ENCODE assay signal across 20 cellular contexts in the genomic region with DNA sequence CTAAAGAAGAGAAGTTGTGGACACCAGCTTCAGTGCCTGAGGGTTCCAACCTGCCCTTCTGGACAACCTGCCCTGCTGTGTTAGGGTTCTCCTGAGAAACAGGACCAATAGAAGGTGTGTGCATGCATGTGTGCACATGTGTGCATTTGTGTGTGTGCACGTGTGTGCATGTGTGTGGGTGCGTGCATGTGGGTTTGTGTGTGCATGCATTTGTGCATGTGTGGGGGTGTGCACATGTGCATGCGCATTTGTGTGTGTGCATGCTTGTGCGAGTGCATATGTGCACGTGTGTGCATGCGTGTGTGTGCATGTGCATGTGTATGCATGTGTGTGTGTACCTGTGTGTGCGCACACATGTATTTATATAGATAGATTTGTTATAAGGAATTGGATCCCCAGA.
A peak's percentile ranks its signal among the peaks of the same experiment; 100 is the strongest.
DNase-seq lines count a peak whose midpoint lies in the region; ATAC-seq and TF ChIP-seq lines count a peak whose summit lies in the region.
"Had no signal": no experiment of that assay in that cellular context is flagged by ENCODE, and none has a peak within 500 bp of the region (broad histone marks: within the 10 kb centered on the region; RNA-seq: fewer than 3 reads in every experiment).

No MANE protein-coding gene starts in this region.

- H3K9me3 Mint-ChIP-seq in chondrocyte (ENCODE audit: low read depth) = no peaks in the 10 kb centered on the region
- no peaks in the 10 kb centered on the region for H3K9me3 Mint-ChIP-seq in activated T-helper 2 cell treated with anti-CD3 and anti-CD28 coated beads, Interferon-gamma antibody, Interleukin-2, Interleukin-4, amounts not matched to agents 10 μg/mL and 5 μg/mL and 100 μg/mL, durations not matched to agents 14 hours and 24 hours and 36 hours
- H3K9me3 Mint-ChIP-seq: CD4-positive, alpha-beta T cell had no signal

- TF ChIP-seq CTCF in left ventricle myocardium inferior (IDR thresholded peaks at IDR 0.05; ENCODE audit: borderline replicate concordance) (no peak), chondrocyte (IDR thresholded peaks at IDR 0.05) (no peak), stomach (IDR thresholded peaks at IDR 0.05) (no peak)

- no peak overlapping the region for H3K27ac Mint-ChIP-seq in chondrocyte (ENCODE audit: unreplicated experiment)
- no peak overlapping the region for H3K27ac Mint-ChIP-seq in activated T-helper 2 cell treated with anti-CD3 and anti-CD28 coated beads, Interferon-gamma antibody, Interleukin-2, Interleukin-4, amounts not matched to agents 10 μg/mL and 5 μg/mL and 100 μg/mL, durations not matched to agents 14 hours and 24 hours and 36 hours
- H3K27ac Mint-ChIP-seq: CD4-positive, alpha-beta T cell had no signal

- H3K4me3 Mint-ChIP-seq in chondrocyte (ENCODE audit: unreplicated experiment) = no peak overlapping the region
- no peak overlapping the region for H3K4me3 Mint-ChIP-seq in activated T-helper 2 cell treated with anti-CD3 and anti-CD28 coated beads, Interferon-gamma antibody, Interleukin-2, Interleukin-4, amounts not matched to agents 10 μg/mL and 5 μg/mL and 100 μg/mL, durations not matched to agents 14 hours and 24 hours and 36 hours (ENCODE audit: low read depth)
- H3K4me3 Mint-ChIP-seq: CD4-positive, alpha-beta T cell had no signal

- H3K9ac ChIP-seq in neuronal stem cell (ENCODE audit: low read depth, low read length, poor library complexity) = no peak overlapping the region

- H4K91ac ChIP-seq in neuronal stem cell (ENCODE audit: low read depth, low read length, poor library complexity) = no peak overlapping the region

- no peak overlapping the region for H2BK5ac ChIP-seq in neuronal stem cell (ENCODE audit: low read length)

- TF ChIP-seq POLR2A in stomach (IDR thresholded peaks at IDR 0.05) = no peak

- H3K4me2 ChIP-seq in neuronal stem cell (ENCODE audit: insufficient read depth, low read length, poor library complexity, severe bottlenecking) = no peak overlapping the region

- H3K4me3 ChIP-seq in right cardiac atrium (ENCODE audit: low read length) = no peak overlapping the region
- no peak overlapping the region for H3K4me3 ChIP-seq in left ventricle myocardium inferior
- H3K4me3 ChIP-seq in neuronal stem cell (ENCODE audit: low read length in 2 of 2) = peak overlapping the region in 1 of 2 donors; percentile 57
- no peak overlapping the region for H3K4me3 ChIP-seq in stomach
- H3K4me3 ChIP-seq: MG63, Peyer's patch, SJSA1 had no signal

- DNase-seq in right cardiac atrium = peak; percentile 2 to 18 (median 6)
- no peak for DNase-seq in left ventricle myocardium inferior
- DNase-seq in chondrocyte (ENCODE audit: low spot score) = peak; percentile 32
- no peak for DNase-seq in neuronal stem cell (ENCODE audit: low spot score)
- DNase-seq in stomach = no peak
- no peak for DNase-seq in activated T-helper 2 cell treated with anti-CD3 and anti-CD28 coated beads, Interferon-gamma antibody, Interleukin-2, Interleukin-4, amounts not matched to agents 10 μg/mL and 5 μg/mL and 100 μg/mL, durations not matched to agents 14 hours and 24 hours and 36 hours (ENCODE audit: low spot score)
- DNase-seq: DMS153, GOT3, MG63, NCI-H1417, NCI-H1694 treated with DMSO at 0.1 percent for 48 hours, NCI-H2081 treated with DMSO at 0.1 percent for 48 hours, NCI-H446, NCI-H526 had no signal

- H3K9me3 ChIP-seq in right cardiac atrium (ENCODE audit: control insufficient read depth, low read length) (no peaks in the 10 kb centered on the region), left ventricle myocardium inferior (replicated peaks) (no peaks in the 10 kb centered on the region), neuronal stem cell (replicated peaks in 1 of 2; ENCODE audit: control insufficient read depth in 2 of 2, insufficient read depth in 1 of 2, low read depth in 1 of 2, low read length in 2 of 2) (peaks cover 2 to 3% of the 10 kb centered on the region in 2 donors), stomach (no peaks in the 10 kb centered on the region)
- H3K9me3 ChIP-seq: Caco-2, MG63, Peyer's patch, SJSA1 had no signal

- H3K14ac ChIP-seq in neuronal stem cell (ENCODE audit: low read length) = no peak overlapping the region

- no peak for TF ChIP-seq EP300 in stomach (IDR thresholded peaks at IDR 0.05)

- ATAC-seq in right cardiac atrium (no peak), GM19452 (IDR thresholded peaks at IDR 0.05; ENCODE audit: unreplicated experiment) (no peak)
- ATAC-seq: HCT116 had no signal

- no peak overlapping the region for H3K27ac ChIP-seq in right cardiac atrium (ENCODE audit: low read length)
- H3K27ac ChIP-seq in left ventricle myocardium inferior (replicated peaks) = no peak overlapping the region
- H3K27ac ChIP-seq in neuronal stem cell (replicated peaks; ENCODE audit: low read length) = no peak overlapping the region
- H3K27ac ChIP-seq in stomach = no peak overlapping the region
- H3K27ac ChIP-seq: Peyer's patch, SJSA1 had no signal

- peak overlapping the region; percentile 71 for H3K23ac ChIP-seq in neuronal stem cell (ENCODE audit: low read depth, low read length, poor library complexity)

- 96% methylated on average over 7 of the region's 7 CpGs for WGBS in right cardiac atrium
- WGBS in neuronal stem cell (ENCODE audit: extremely low coverage in 2 of 2, insufficient read length in 2 of 2, insufficient replicate concordance in 1 of 2), 2 donors = no CpG with 5 or more reads among the region's 7 CpGs
- 91 to 98% (median 95%) methylated on average over 7 of the region's 7 CpGs for WGBS in stomach, 5 donors

- H2BK15ac ChIP-seq in neuronal stem cell (ENCODE audit: low read length) = no peak overlapping the region

- peaks cover 38% of the 10 kb centered on the region for H3K4me1 Mint-ChIP-seq in chondrocyte (ENCODE audit: low read depth)
- no peaks in the 10 kb centered on the region for H3K4me1 Mint-ChIP-seq in activated T-helper 2 cell treated with anti-CD3 and anti-CD28 coated beads, Interferon-gamma antibody, Interleukin-2, Interleukin-4, amounts not matched to agents 10 μg/mL and 5 μg/mL and 100 μg/mL, durations not matched to agents 14 hours and 24 hours and 36 hours (ENCODE audit: low read depth)

- no peaks in the 10 kb centered on the region for H3K36me3 ChIP-seq in left ventricle myocardium inferior
- H3K36me3 ChIP-seq in neuronal stem cell (replicated peaks in 1 of 2; ENCODE audit: control insufficient read depth in 2 of 2, insufficient read depth in 2 of 2, low read length in 2 of 2) = no peaks in the 10 kb centered on the region
- H3K36me3 ChIP-seq in stomach = no peaks in the 10 kb centered on the region
- H3K36me3 ChIP-seq: MG63, Peyer's patch, SJSA1 had no signal

- H4K8ac ChIP-seq in neuronal stem cell (ENCODE audit: low read depth, low read length) = no peak overlapping the region

- peaks cover 1% of the 10 kb centered on the region for H3K79me1 ChIP-seq in neuronal stem cell (ENCODE audit: low read depth, low read length)

- intact Hi-C loops in right cardiac atrium (cut with DNase I) = no loop called here
- intact Hi-C loops in left ventricle myocardium inferior (cut with micrococcal nuclease) = no loop called here
- intact Hi-C loops in stomach (cut with DNase I; ENCODE audit: low total_unique reads) = no loop called here
- intact Hi-C loops in activated T-helper 2 cell treated with anti-CD3 and anti-CD28 coated beads, Interferon-gamma antibody, Interleukin-2, Interleukin-4, amounts not matched to agents 10 μg/mL and 5 μg/mL and 100 μg/mL, durations not matched to agents 14 hours and 24 hours and 36 hours (cut with micrococcal nuclease) = no loop called here

- H2BK120ac ChIP-seq in neuronal stem cell (ENCODE audit: low read depth, low read length) = no peak overlapping the region

- no peak overlapping the region for H2BK12ac ChIP-seq in neuronal stem cell (ENCODE audit: low read length)

- H3K27me3 ChIP-seq in right cardiac atrium (ENCODE audit: control insufficient read depth, insufficient read depth) = no peaks in the 10 kb centered on the region
- no peaks in the 10 kb centered on the region for H3K27me3 ChIP-seq in left ventricle myocardium inferior (ENCODE audit: low read depth)
- peaks cover 0 to 8% (median 0%) of the 10 kb centered on the region in 3 experiments for H3K27me3 ChIP-seq in neuronal stem cell (ENCODE audit: control insufficient read depth in 3 of 3, insufficient read depth in 3 of 3, low read depth in 1 of 3, low read length in 3 of 3)
- H3K27me3 ChIP-seq in stomach = no peaks in the 10 kb centered on the region
- H3K27me3 ChIP-seq: MG63, Peyer's patch, SJSA1 had no signal

- H3K18ac ChIP-seq in neuronal stem cell (ENCODE audit: low read length) = no peak overlapping the region

- H2AK5ac ChIP-seq in neuronal stem cell (ENCODE audit: low read depth, low read length) = no peak overlapping the region

- no peak overlapping the region for H3K4ac ChIP-seq in neuronal stem cell (ENCODE audit: low read length)

- no peaks in the 10 kb centered on the region for H3K4me1 ChIP-seq in right cardiac atrium (ENCODE audit: control insufficient read depth, insufficient read depth, low read length)
- peaks cover 6% of the 10 kb centered on the region for H3K4me1 ChIP-seq in left ventricle myocardium inferior
- H3K4me1 ChIP-seq in neuronal stem cell (ENCODE audit: control insufficient read depth in 2 of 2, insufficient read depth in 1 of 2, low read depth in 1 of 2, low read length in 2 of 2) = peaks cover 6% of the 10 kb centered on the region in 2 donors
- peaks cover 6 to 7% (median 7%) of the 10 kb centered on the region in 4 donors for H3K4me1 ChIP-seq in stomach

- no peak overlapping the region for H2AFZ ChIP-seq in neuronal stem cell (ENCODE audit: low read length)

- H3K36me3 Mint-ChIP-seq in chondrocyte (ENCODE audit: low read depth) = no peaks in the 10 kb centered on the region
- H3K36me3 Mint-ChIP-seq in activated T-helper 2 cell treated with anti-CD3 and anti-CD28 coated beads, Interferon-gamma antibody, Interleukin-2, Interleukin-4, amounts not matched to agents 10 μg/mL and 5 μg/mL and 100 μg/mL, durations not matched to agents 14 hours and 24 hours and 36 hours (ENCODE audit: low read depth) = no peaks in the 10 kb centered on the region

- no peaks in the 10 kb centered on the region for H3K27me3 Mint-ChIP-seq in chondrocyte (ENCODE audit: low read depth)
- peaks cover 11% of the 10 kb centered on the region for H3K27me3 Mint-ChIP-seq in activated T-helper 2 cell treated with anti-CD3 and anti-CD28 coated beads, Interferon-gamma antibody, Interleukin-2, Interleukin-4, amounts not matched to agents 10 μg/mL and 5 μg/mL and 100 μg/mL, durations not matched to agents 14 hours and 24 hours and 36 hours (ENCODE audit: low read depth)
- H3K27me3 Mint-ChIP-seq: CD4-positive, alpha-beta T cell had no signal

Comparison
In these comparisons a context has a peak if more than half of its experiments do, and no peak if none do; other contexts are left out.
1. DNase-seq: peak in right cardiac atrium (3 of 3) and chondrocyte (single experiment); none in left ventricle myocardium inferior (single experiment), neuronal stem cell (single experiment), stomach (single experiment) and activated T-helper 2 cell treated with anti-CD3 and anti-CD28 coated beads, Interferon-gamma antibody, Interleukin-2, Interleukin-4, amounts not matched to agents 10 μg/mL and 5 μg/mL and 100 μg/mL, durations not matched to agents 14 hours and 24 hours and 36 hours (single experiment).